Comparison of ENCODE assay signal across 1 cellular context in the genomic region with DNA sequence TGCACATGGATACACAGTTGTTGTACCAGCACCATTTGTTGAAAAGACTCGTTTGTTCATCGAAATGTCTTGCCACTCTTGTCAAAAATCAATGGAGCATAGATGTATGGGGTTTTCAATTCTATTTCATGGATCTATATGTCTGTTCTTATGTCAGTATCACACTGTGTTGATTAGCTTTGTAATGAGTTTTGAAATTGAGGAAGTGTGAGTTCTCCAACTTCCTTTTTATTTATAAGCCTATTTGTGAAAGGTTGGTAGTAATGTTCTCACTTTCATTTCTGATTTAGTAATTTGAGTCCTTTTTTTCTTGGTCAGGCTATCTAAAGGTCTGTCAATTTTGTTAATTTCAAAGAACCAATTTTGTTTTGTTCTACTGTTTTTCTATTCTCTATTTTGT.
A peak's percentile ranks its signal among the peaks of the same experiment; 100 is the strongest.
TF ChIP-seq lines count a peak whose summit lies in the region.

No MANE protein-coding gene starts in this region.

TF ChIP-seq in GM12878, 131 proteins besides CTCF, POLR2A, EP300 and RAD21 (continued from another document):
- TF ChIP-seq, protein P1, sequence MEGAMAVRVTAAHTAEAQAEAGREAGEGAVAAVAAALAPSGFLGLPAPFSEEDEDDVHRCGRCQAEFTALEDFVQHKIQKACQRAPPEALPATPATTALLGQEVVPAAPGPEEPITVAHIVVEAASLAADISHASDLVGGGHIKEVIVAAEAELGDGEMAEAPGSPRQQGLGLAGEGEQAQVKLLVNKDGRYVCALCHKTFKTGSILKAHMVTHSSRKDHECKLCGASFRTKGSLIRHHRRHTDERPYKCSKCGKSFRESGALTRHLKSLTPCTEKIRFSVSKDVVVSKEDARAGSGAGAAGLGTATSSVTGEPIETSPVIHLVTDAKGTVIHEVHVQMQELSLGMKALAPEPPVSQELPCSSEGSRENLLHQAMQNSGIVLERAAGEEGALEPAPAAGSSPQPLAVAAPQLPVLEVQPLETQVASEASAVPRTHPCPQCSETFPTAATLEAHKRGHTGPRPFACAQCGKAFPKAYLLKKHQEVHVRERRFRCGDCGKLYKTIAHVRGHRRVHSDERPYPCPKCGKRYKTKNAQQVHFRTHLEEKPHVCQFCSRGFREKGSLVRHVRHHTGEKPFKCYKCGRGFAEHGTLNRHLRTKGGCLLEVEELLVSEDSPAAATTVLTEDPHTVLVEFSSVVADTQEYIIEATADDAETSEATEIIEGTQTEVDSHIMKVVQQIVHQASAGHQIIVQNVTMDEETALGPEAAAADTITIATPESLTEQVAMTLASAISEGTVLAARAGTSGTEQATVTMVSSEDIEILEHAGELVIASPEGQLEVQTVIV (IDR thresholded peaks at IDR 0.05; ENCODE audit: borderline replicate concordance, partially characterized antibody), result no peak
- peak; percentile 47; the same call in 1 of the 2 replicates for TF ChIP-seq ATF7 (IDR thresholded peaks at IDR 0.05; ENCODE audit: low read depth)
- TF ChIP-seq, protein P2, sequence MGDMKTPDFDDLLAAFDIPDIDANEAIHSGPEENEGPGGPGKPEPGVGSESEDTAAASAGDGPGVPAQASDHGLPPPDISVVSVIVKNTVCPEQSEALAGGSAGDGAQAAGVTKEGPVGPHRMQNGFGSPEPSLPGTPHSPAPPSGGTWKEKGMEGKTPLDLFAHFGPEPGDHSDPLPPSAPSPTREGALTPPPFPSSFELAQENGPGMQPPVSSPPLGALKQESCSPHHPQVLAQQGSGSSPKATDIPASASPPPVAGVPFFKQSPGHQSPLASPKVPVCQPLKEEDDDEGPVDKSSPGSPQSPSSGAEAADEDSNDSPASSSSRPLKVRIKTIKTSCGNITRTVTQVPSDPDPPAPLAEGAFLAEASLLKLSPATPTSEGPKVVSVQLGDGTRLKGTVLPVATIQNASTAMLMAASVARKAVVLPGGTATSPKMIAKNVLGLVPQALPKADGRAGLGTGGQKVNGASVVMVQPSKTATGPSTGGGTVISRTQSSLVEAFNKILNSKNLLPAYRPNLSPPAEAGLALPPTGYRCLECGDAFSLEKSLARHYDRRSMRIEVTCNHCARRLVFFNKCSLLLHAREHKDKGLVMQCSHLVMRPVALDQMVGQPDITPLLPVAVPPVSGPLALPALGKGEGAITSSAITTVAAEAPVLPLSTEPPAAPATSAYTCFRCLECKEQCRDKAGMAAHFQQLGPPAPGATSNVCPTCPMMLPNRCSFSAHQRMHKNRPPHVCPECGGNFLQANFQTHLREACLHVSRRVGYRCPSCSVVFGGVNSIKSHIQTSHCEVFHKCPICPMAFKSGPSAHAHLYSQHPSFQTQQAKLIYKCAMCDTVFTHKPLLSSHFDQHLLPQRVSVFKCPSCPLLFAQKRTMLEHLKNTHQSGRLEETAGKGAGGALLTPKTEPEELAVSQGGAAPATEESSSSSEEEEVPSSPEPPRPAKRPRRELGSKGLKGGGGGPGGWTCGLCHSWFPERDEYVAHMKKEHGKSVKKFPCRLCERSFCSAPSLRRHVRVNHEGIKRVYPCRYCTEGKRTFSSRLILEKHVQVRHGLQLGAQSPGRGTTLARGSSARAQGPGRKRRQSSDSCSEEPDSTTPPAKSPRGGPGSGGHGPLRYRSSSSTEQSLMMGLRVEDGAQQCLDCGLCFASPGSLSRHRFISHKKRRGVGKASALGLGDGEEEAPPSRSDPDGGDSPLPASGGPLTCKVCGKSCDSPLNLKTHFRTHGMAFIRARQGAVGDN (IDR thresholded peaks at IDR 0.05), result no peak
- TF ChIP-seq MEF2A (IDR thresholded peaks at IDR 0.05; ENCODE audit: insufficient read depth, low read depth, low read length), result no peak
- TF ChIP-seq NBN (IDR thresholded peaks at IDR 0.05), result 0 out of 2 replicates have a peak, but pooled peaks have one; percentile 23
- 0 out of 2 replicates have a peak, but pooled peaks have one; percentile 14 for TF ChIP-seq IKZF1 (conservative IDR thresholded peaks at IDR 0.05)
- 0 out of 2 replicates have a peak, but pooled peaks have one; percentile 12 for TF ChIP-seq JUNB (IDR thresholded peaks at IDR 0.05)
- no peak for TF ChIP-seq MYB (IDR thresholded peaks at IDR 0.05; ENCODE audit: borderline replicate concordance, low read depth, low read length)
- TF ChIP-seq HDAC6 (IDR thresholded peaks at IDR 0.05; ENCODE audit: unreplicated experiment), result no peak
- no peak for TF ChIP-seq RCOR1 (conservative IDR thresholded peaks at IDR 0.05; ENCODE audit: low read depth, low read length)
- no peak for TF ChIP-seq TBL1XR1 (IDR thresholded peaks at IDR 0.05; ENCODE audit: low read depth, low read length)
- TF ChIP-seq DPF2 (IDR thresholded peaks at IDR 0.05), result peak; percentile 44; the same call in 1 of the 2 replicates
- TF ChIP-seq MEF2B (IDR thresholded peaks at IDR 0.05; ENCODE audit: partially characterized antibody, poor library complexity, severe bottlenecking), result peak; percentile 54
- TF ChIP-seq, protein P3, sequence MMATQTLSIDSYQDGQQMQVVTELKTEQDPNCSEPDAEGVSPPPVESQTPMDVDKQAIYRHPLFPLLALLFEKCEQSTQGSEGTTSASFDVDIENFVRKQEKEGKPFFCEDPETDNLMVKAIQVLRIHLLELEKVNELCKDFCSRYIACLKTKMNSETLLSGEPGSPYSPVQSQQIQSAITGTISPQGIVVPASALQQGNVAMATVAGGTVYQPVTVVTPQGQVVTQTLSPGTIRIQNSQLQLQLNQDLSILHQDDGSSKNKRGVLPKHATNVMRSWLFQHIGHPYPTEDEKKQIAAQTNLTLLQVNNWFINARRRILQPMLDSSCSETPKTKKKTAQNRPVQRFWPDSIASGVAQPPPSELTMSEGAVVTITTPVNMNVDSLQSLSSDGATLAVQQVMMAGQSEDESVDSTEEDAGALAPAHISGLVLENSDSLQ (IDR thresholded peaks at IDR 0.05), result peak; percentile 19; the same call in 1 of the 2 replicates
- no peak for TF ChIP-seq ZNF622 (IDR thresholded peaks at IDR 0.05)
- no peak for TF ChIP-seq POLR2AphosphoS5 (IDR thresholded peaks at IDR 0.05; ENCODE audit: low read length)
